Comparison of ENCODE assay signal across 8 cellular contexts in the genomic region with DNA sequence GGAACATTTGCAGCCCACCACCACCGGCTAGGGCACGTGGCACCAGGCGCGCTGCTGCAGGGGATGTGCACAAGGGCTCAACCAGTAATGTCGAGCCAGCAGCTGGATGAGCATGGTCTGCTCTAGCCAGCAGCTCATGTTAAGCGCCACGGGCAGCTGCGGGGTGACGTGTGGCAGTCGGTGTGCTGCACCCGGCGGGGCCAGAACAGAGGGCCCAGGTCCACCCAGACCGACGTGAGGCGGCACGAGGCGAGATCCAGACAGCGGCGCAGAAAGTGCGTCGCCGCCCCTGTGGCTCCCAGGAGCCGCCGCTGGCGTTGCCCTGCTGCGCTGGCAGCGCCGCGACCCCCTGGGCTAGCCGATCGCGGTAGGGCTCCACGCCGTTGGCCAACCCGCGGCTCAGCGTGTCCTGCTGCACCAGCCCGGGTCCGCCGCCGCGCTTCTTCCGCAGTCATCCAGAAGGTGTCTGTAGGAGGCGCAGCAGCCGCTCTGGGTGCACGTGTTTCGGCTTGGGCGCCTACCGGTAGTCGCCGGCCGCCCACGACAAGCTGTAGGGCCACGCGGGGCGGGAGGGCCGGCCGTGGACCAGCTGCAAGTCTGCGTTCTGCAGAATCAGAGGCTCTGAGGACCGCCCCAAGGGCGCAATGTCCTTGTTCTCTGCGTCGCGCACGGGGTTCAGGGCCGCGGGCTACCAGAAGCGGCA. TPM values are rescaled to one million over a fixed set of nuclear protein-coding genes. Genes with fewer than 3 reads are reported as not detected.
A peak's percentile ranks its signal among the peaks of the same experiment; 100 is the strongest.
DNase-seq lines count a peak whose midpoint lies in the region; ATAC-seq and TF ChIP-seq lines count a peak whose summit lies in the region.

No MANE protein-coding gene starts in this region.

- H3K27me3 ChIP-seq in BE2C: no peaks in the 10 kb centered on the region

- H3K4me1 ChIP-seq in BE2C: no peaks in the 10 kb centered on the region

- no peaks in the 10 kb centered on the region for H3K9me3 ChIP-seq in BE2C

- no peaks in the 10 kb centered on the region for H3K9me3 Mint-ChIP-seq in IgD-negative memory B cell
- no peaks in the 10 kb centered on the region for H3K9me3 Mint-ChIP-seq in activated CD8-positive, alpha-beta memory T cell treated with anti-CD3 and anti-CD28 coated beads, Interleukin-2, amount 10 ng/mL, durations not matched to agents 7 days and 5 days (ENCODE audit: low read depth)
- no peaks in the 10 kb centered on the region for H3K9me3 Mint-ChIP-seq in natural killer cell treated with Interleukin-12 subunit alpha and Interleukin-12 subunit beta and Interleukin-15 and Interleukin-18, amount 100 ng/mL, for 72 hours

- peak; percentile 65 for DNase-seq in BE2C
- DNase-seq in activated CD8-positive, alpha-beta memory T cell treated with anti-CD3 and anti-CD28 coated beads, Interleukin-2, amount 10 ng/mL, durations not matched to agents 7 days and 5 days: peak; percentile 78
- peak; percentile 75 for DNase-seq in natural killer cell treated with Interleukin-12 subunit alpha and Interleukin-12 subunit beta and Interleukin-15 and Interleukin-18, amount 100 ng/mL, for 72 hours (ENCODE audit: low spot score)
- peak; percentile 18 to 57 (median 48) for DNase-seq in stimulated activated naive CD4-positive, alpha-beta T cell (lab: John Stamatoyannopoulos, UW)
- no peak for DNase-seq in COLO829 (ENCODE audit: low spot score)

- peak overlapping the region; percentile 21 to 84 (median 66) for H3K4me3 Mint-ChIP-seq in IgD-negative memory B cell
- peak overlapping the region; percentile 25 for H3K4me3 Mint-ChIP-seq in activated CD8-positive, alpha-beta memory T cell treated with anti-CD3 and anti-CD28 coated beads, Interleukin-2, amount 10 ng/mL, durations not matched to agents 7 days and 5 days
- peak overlapping the region; percentile 48 for H3K4me3 Mint-ChIP-seq in natural killer cell treated with Interleukin-12 subunit alpha and Interleukin-12 subunit beta and Interleukin-15 and Interleukin-18, amount 100 ng/mL, for 72 hours

- CTCF ChIA-PET in activated CD8-positive, alpha-beta memory T cell treated with anti-CD3 and anti-CD28 coated beads, Interleukin-2, amount 10 ng/mL, durations not matched to agents 7 days and 5 days (lab: Charles Lee): interaction anchor here (0.7 to 7.2 kb wide), 36 partner anchors 9 to 594 kb away, joined by 3 to 138 read pairs (median 5); a partner anchor contains a TSS

- ATAC-seq in activated CD8-positive, alpha-beta memory T cell treated with anti-CD3 and anti-CD28 coated beads, Interleukin-2, amount 10 ng/mL, durations not matched to agents 7 days and 5 days: peak; percentile 81
- ATAC-seq in esophagus mucosa: peak; percentile 61
- ATAC-seq in natural killer cell treated with Interleukin-12 subunit alpha and Interleukin-12 subunit beta and Interleukin-15 and Interleukin-18, amount 100 ng/mL, for 72 hours: peak; percentile 80 to 87
- no peak for ATAC-seq in GM21447 (IDR thresholded peaks at IDR 0.05; ENCODE audit: unreplicated experiment)

- H3K27me3 Mint-ChIP-seq in IgD-negative memory B cell: peaks cover 13% of the 10 kb centered on the region
- H3K27me3 Mint-ChIP-seq in activated CD8-positive, alpha-beta memory T cell treated with anti-CD3 and anti-CD28 coated beads, Interleukin-2, amount 10 ng/mL, durations not matched to agents 7 days and 5 days: peaks cover 32% of the 10 kb centered on the region
- peaks cover 8 to 21% of the 10 kb centered on the region in 2 donors for H3K27me3 Mint-ChIP-seq in natural killer cell treated with Interleukin-12 subunit alpha and Interleukin-12 subunit beta and Interleukin-15 and Interleukin-18, amount 100 ng/mL, for 72 hours

- H3K36me3 ChIP-seq in BE2C: no peaks in the 10 kb centered on the region

- TF ChIP-seq CTCF in BE2C (IDR thresholded peaks at IDR 0.05; ENCODE audit: low read depth, low read length): no peak

- H3K4me3 ChIP-seq in BE2C (ENCODE audit: low read depth, low read length): no peak overlapping the region; the same call in 1 of the 2 replicates

- H3K27ac Mint-ChIP-seq in IgD-negative memory B cell: no peak overlapping the region
- H3K27ac Mint-ChIP-seq in activated CD8-positive, alpha-beta memory T cell treated with anti-CD3 and anti-CD28 coated beads, Interleukin-2, amount 10 ng/mL, durations not matched to agents 7 days and 5 days: no peak overlapping the region
- H3K27ac Mint-ChIP-seq in natural killer cell treated with Interleukin-12 subunit alpha and Interleukin-12 subunit beta and Interleukin-15 and Interleukin-18, amount 100 ng/mL, for 72 hours: no peak overlapping the region

- peaks cover 0 to 3% (median 0%) of the 10 kb centered on the region in 3 donors for H3K4me1 Mint-ChIP-seq in IgD-negative memory B cell
- H3K4me1 Mint-ChIP-seq in activated CD8-positive, alpha-beta memory T cell treated with anti-CD3 and anti-CD28 coated beads, Interleukin-2, amount 10 ng/mL, durations not matched to agents 7 days and 5 days: peaks cover 16% of the 10 kb centered on the region
- H3K4me1 Mint-ChIP-seq in natural killer cell treated with Interleukin-12 subunit alpha and Interleukin-12 subunit beta and Interleukin-15 and Interleukin-18, amount 100 ng/mL, for 72 hours (ENCODE audit: low read depth in 2 of 2): peaks cover 0 to 10% of the 10 kb centered on the region in 2 donors

- no peaks in the 10 kb centered on the region for H3K36me3 Mint-ChIP-seq in IgD-negative memory B cell
- H3K36me3 Mint-ChIP-seq in activated CD8-positive, alpha-beta memory T cell treated with anti-CD3 and anti-CD28 coated beads, Interleukin-2, amount 10 ng/mL, durations not matched to agents 7 days and 5 days: no peaks in the 10 kb centered on the region
- H3K36me3 Mint-ChIP-seq in natural killer cell treated with Interleukin-12 subunit alpha and Interleukin-12 subunit beta and Interleukin-15 and Interleukin-18, amount 100 ng/mL, for 72 hours: no peaks in the 10 kb centered on the region

RNA-seq across cellular contexts. Expression of a gene that starts 4.6 kb away (rescaled TPM):
- polyA plus RNA-seq in BE2C (2012; ENCODE audit: insufficient read depth, insufficient read length, low read depth): not detected
- polyA plus RNA-seq in IgD-negative memory B cell: not detected
- total RNA-seq in activated CD8-positive, alpha-beta memory T cell treated with anti-CD3 and anti-CD28 coated beads, Interleukin-2, amount 10 ng/mL, durations not matched to agents 7 days and 5 days: not detected
- total RNA-seq in esophagus mucosa: 0.32 TPM
- not detected for total RNA-seq in natural killer cell treated with Interleukin-12 subunit alpha and Interleukin-12 subunit beta and Interleukin-15 and Interleukin-18, amount 100 ng/mL, for 72 hours

RNA-seq across cellular contexts. Expression of a gene that starts 10.8 kb away (rescaled TPM):
- polyA plus RNA-seq in BE2C (2012; ENCODE audit: insufficient read depth, insufficient read length, low read depth): 24.4 TPM
- 0.51 TPM for polyA plus RNA-seq in IgD-negative memory B cell
- total RNA-seq in activated CD8-positive, alpha-beta memory T cell treated with anti-CD3 and anti-CD28 coated beads, Interleukin-2, amount 10 ng/mL, durations not matched to agents 7 days and 5 days: 10 to 100 TPM; 14.9 to 18.3 TPM
- 21.7 TPM for total RNA-seq in esophagus mucosa
- total RNA-seq in natural killer cell treated with Interleukin-12 subunit alpha and Interleukin-12 subunit beta and Interleukin-15 and Interleukin-18, amount 100 ng/mL, for 72 hours: 10 to 100 TPM; 11.5 to 12.3 TPM

RNA-seq across cellular contexts. Expression of a gene that starts 25.6 kb away (rescaled TPM):
- 95.5 TPM for polyA plus RNA-seq in BE2C (2012; ENCODE audit: insufficient read depth, insufficient read length, low read depth)
- 11.3 TPM for polyA plus RNA-seq in IgD-negative memory B cell
- total RNA-seq in activated CD8-positive, alpha-beta memory T cell treated with anti-CD3 and anti-CD28 coated beads, Interleukin-2, amount 10 ng/mL, durations not matched to agents 7 days and 5 days: 10 to 100 TPM; 27.2 to 31.2 TPM
- 14.2 TPM for total RNA-seq in esophagus mucosa
- total RNA-seq in natural killer cell treated with Interleukin-12 subunit alpha and Interleukin-12 subunit beta and Interleukin-15 and Interleukin-18, amount 100 ng/mL, for 72 hours: 10 to 100 TPM; 23.2 to 42.2 TPM

RNA-seq across cellular contexts. Expression of a gene that starts 30.7 kb away (rescaled TPM):
- 332 TPM for polyA plus RNA-seq in BE2C (2012; ENCODE audit: insufficient read depth, insufficient read length, low read depth)
- 344 TPM for polyA plus RNA-seq in IgD-negative memory B cell
- total RNA-seq in activated CD8-positive, alpha-beta memory T cell treated with anti-CD3 and anti-CD28 coated beads, Interleukin-2, amount 10 ng/mL, durations not matched to agents 7 days and 5 days: 100 to 1,000 TPM; 218 to 370 TPM
- total RNA-seq in esophagus mucosa: 358 TPM
- 100 to 1,000 TPM; 271 to 340 TPM for total RNA-seq in natural killer cell treated with Interleukin-12 subunit alpha and Interleukin-12 subunit beta and Interleukin-15 and Interleukin-18, amount 100 ng/mL, for 72 hours
